1 cellular context compared by ENCODE assay signal in the genomic region with DNA sequence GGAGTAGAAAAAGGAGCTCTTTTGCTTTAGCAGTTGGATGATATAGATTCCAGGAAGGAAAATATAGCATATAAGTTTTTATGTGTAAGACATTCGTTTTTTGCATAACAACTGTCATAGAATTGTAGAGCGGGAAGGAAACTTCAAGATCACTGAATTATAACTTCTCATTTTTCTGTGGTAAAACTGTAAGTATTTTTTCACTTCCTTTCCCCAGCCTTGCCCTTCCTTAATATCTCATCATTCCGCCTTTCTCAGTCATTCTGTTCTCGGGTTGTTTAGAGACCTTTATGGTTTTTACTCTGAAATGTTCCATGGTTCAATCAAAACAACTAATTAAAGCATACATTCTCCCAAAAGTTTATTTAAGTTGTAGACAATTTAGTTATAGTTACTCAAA.
TF ChIP-seq lines count a peak whose summit lies in the region.

No MANE protein-coding gene starts in this region.

TF ChIP-seq in SK-N-SH, 30 proteins besides CTCF, POLR2A, EP300 and RAD21 (continued from another document):
- TF ChIP-seq, protein P1, sequence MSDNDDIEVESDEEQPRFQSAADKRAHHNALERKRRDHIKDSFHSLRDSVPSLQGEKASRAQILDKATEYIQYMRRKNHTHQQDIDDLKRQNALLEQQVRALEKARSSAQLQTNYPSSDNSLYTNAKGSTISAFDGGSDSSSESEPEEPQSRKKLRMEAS (IDR thresholded peaks at IDR 0.05; ENCODE audit: low read depth): no peak
- no peak for TF ChIP-seq GABPA (IDR thresholded peaks at IDR 0.05; ENCODE audit: low read depth)
- no peak for TF ChIP-seq RXRA (IDR thresholded peaks at IDR 0.05; ENCODE audit: borderline replicate concordance, low read depth)
- TF ChIP-seq, protein P2, sequence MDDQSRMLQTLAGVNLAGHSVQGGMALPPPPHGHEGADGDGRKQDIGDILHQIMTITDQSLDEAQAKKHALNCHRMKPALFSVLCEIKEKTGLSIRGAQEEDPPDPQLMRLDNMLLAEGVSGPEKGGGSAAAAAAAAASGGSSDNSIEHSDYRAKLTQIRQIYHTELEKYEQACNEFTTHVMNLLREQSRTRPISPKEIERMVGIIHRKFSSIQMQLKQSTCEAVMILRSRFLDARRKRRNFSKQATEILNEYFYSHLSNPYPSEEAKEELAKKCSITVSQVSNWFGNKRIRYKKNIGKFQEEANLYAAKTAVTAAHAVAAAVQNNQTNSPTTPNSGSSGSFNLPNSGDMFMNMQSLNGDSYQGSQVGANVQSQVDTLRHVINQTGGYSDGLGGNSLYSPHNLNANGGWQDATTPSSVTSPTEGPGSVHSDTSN (IDR thresholded peaks at IDR 0.05): no peak
- TF ChIP-seq, protein P3, sequence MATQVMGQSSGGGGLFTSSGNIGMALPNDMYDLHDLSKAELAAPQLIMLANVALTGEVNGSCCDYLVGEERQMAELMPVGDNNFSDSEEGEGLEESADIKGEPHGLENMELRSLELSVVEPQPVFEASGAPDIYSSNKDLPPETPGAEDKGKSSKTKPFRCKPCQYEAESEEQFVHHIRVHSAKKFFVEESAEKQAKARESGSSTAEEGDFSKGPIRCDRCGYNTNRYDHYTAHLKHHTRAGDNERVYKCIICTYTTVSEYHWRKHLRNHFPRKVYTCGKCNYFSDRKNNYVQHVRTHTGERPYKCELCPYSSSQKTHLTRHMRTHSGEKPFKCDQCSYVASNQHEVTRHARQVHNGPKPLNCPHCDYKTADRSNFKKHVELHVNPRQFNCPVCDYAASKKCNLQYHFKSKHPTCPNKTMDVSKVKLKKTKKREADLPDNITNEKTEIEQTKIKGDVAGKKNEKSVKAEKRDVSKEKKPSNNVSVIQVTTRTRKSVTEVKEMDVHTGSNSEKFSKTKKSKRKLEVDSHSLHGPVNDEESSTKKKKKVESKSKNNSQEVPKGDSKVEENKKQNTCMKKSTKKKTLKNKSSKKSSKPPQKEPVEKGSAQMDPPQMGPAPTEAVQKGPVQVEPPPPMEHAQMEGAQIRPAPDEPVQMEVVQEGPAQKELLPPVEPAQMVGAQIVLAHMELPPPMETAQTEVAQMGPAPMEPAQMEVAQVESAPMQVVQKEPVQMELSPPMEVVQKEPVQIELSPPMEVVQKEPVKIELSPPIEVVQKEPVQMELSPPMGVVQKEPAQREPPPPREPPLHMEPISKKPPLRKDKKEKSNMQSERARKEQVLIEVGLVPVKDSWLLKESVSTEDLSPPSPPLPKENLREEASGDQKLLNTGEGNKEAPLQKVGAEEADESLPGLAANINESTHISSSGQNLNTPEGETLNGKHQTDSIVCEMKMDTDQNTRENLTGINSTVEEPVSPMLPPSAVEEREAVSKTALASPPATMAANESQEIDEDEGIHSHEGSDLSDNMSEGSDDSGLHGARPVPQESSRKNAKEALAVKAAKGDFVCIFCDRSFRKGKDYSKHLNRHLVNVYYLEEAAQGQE (IDR thresholded peaks at IDR 0.05; ENCODE audit: low read depth, low read length): no peak
- no peak for TF ChIP-seq TEAD4 (IDR thresholded peaks at IDR 0.05; ENCODE audit: borderline replicate concordance, insufficient read depth)
- TF ChIP-seq, protein P4, sequence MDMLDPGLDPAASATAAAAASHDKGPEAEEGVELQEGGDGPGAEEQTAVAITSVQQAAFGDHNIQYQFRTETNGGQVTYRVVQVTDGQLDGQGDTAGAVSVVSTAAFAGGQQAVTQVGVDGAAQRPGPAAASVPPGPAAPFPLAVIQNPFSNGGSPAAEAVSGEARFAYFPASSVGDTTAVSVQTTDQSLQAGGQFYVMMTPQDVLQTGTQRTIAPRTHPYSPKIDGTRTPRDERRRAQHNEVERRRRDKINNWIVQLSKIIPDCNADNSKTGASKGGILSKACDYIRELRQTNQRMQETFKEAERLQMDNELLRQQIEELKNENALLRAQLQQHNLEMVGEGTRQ (IDR thresholded peaks at IDR 0.05; ENCODE audit: borderline replicate concordance, low read depth, low read length): no peak
- TF ChIP-seq, protein P5, sequence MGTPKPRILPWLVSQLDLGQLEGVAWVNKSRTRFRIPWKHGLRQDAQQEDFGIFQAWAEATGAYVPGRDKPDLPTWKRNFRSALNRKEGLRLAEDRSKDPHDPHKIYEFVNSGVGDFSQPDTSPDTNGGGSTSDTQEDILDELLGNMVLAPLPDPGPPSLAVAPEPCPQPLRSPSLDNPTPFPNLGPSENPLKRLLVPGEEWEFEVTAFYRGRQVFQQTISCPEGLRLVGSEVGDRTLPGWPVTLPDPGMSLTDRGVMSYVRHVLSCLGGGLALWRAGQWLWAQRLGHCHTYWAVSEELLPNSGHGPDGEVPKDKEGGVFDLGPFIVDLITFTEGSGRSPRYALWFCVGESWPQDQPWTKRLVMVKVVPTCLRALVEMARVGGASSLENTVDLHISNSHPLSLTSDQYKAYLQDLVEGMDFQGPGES (IDR thresholded peaks at IDR 0.05; ENCODE audit: low read depth, low read length): no peak
